ENCODE assay signal across 24 cellular contexts in genomic region chr1:184958554-184959353, GRCh38. TPM values are rescaled to one million over a fixed set of nuclear protein-coding genes. Genes with fewer than 3 reads are reported as not detected.
DNase-seq lines count a peak whose midpoint lies in the region; ATAC-seq, FAIRE-seq and TF ChIP-seq lines count a peak whose summit lies in the region.
"Had no signal": no experiment of that assay in that cellular context is flagged by ENCODE, and none has a peak within 500 bp of the region (broad histone marks: within the 10 kb centered on the region; RNA-seq: fewer than 3 reads in every experiment).

No MANE protein-coding gene starts in this region.

- H3K27ac ChIP-seq in K562 (ENCODE audit: extremely low read depth, low read depth, low read length) (no peak overlapping the region), right atrium auricular region (peak overlapping the region; percentile 66 to 89), gastrocnemius medialis (peak overlapping the region in 3 of 4 donors; percentile 5 to 71 (median 38))
- H3K27ac ChIP-seq: KMS-11, lower lobe of right lung had no signal

- 47% methylated on average over 4 of the region's 4 CpGs for WGBS in K562 (ENCODE audit: insufficient coverage, low coverage, missing lambda C conversion rate)

- H3K4me3 ChIP-seq in K562 = no peak overlapping the region
- H3K4me3 ChIP-seq in right atrium auricular region = no peak overlapping the region
- no peak overlapping the region for H3K4me3 ChIP-seq in gastrocnemius medialis
- H3K4me3 ChIP-seq: lower lobe of right lung had no signal

- H3K36me3 ChIP-seq in K562 (ENCODE audit: control insufficient read depth, insufficient read depth, low read length) (no peaks in the 10 kb centered on the region), right atrium auricular region (peaks cover 7% of the 10 kb centered on the region), gastrocnemius medialis (no peaks in the 10 kb centered on the region)
- H3K36me3 ChIP-seq: lower lobe of right lung had no signal

- no peak overlapping the region for H3K4me2 ChIP-seq in K562 (ENCODE audit: insufficient read depth, low read length)
- H3K4me2 ChIP-seq: KMS-11 had no signal

- no TSS peak for BruUV-seq in K562 (replicated peaks; lab: Mats Ljungman, UMichigan)

- ATAC-seq in K562 (peak; percentile 64), gastrocnemius medialis (peak; percentile 62 to 84), GM19467 (IDR thresholded peaks at IDR 0.05; ENCODE audit: unreplicated experiment) (no peak)
- ATAC-seq: lower lobe of right lung; natural killer cell; stimulated activated effector memory CD8-positive, alpha-beta T cell treated with anti-CD3 and anti-CD28 coated beads, Interleukin-12 subunit alpha, Interleukin-12 subunit beta, amount 100 ng/mL, for 72 hours; WTC11 had no signal

- H4K20me1 ChIP-seq in K562 (replicated peaks; ENCODE audit: control insufficient read depth, insufficient read depth, low read length) = 0 out of 2 replicates have a peak, but pooled peaks cover 5% of the 10 kb centered on the region

- peaks cover 0 to 10% of the 10 kb centered on the region in 2 experiments; a peak in 3 of 5 replicates for H3K4me1 ChIP-seq in K562 (replicated peaks in 1 of 2; ENCODE audit: control insufficient read depth in 2 of 2, insufficient read depth in 2 of 2, low read length in 2 of 2)
- H3K4me1 ChIP-seq in right atrium auricular region = peaks cover 0 to 58% of the 10 kb centered on the region in 2 donors
- H3K4me1 ChIP-seq in gastrocnemius medialis = peaks cover 19 to 22% of the 10 kb centered on the region in 2 donors

- H2AFZ ChIP-seq in K562 (ENCODE audit: low read depth, low read length) = no peak overlapping the region

- CTCF ChIA-PET in K562 (lab: Yijun Ruan, JAX; ENCODE audit: low intra/inter-chr PET ratio) = interaction anchor here (1.3 kb wide), 1 partner anchor 76 kb away, joined by 4 read pairs; no protein-coding TSS in a partner anchor

- no peak for TF ChIP-seq CTCF in K562 (IDR thresholded peaks at IDR 0.05 in 2 of 3, conservative IDR thresholded peaks at IDR 0.05 in 1 of 3; ENCODE audit: insufficient read depth in 2 of 3, low read depth in 1 of 3, low read length in 3 of 3)
- TF ChIP-seq CTCF in right atrium auricular region (IDR thresholded peaks at IDR 0.05) = no peak
- TF ChIP-seq CTCF in gastrocnemius medialis (IDR thresholded peaks at IDR 0.05 in 4 of 5, conservative IDR thresholded peaks at IDR 0.05 in 1 of 5) = no peak

- H3K79me2 ChIP-seq in K562 (ENCODE audit: control insufficient read depth, insufficient read depth, low read length) = peaks cover 2% of the 10 kb centered on the region; the same call in 1 of the 3 replicates

- no peak overlapping the region for H3K9ac ChIP-seq in K562 (ENCODE audit: insufficient read depth in 1 of 2, low read depth in 2 of 2, low read length in 2 of 2)
- H3K9ac ChIP-seq: KMS-11 had no signal

- DNase-seq in HCEC 1CT = peak; percentile 63
- DNase-seq in K562 (ENCODE audit: extremely low read depth in 1 of 4, low spot score in 3 of 4) = no peak
- DNase-seq in right atrium auricular region (ENCODE audit: low spot score) = no peak
- no peak for DNase-seq in gastrocnemius medialis
- DNase-seq in EL = no peak
- no peak for DNase-seq in activated T-cell treated with anti-CD3 and anti-CD28 coated beads for 4 hours
- no peak for DNase-seq in stimulated activated naive CD4-positive, alpha-beta T cell (lab: John Stamatoyannopoulos, UW)
- DNase-seq: activated CD4-positive, alpha-beta memory T cell treated with anti-CD3 and anti-CD28 coated beads, Interleukin-2, amount 10 ng/mL, durations not matched to agents 7 days and 5 days; activated naive CD4-positive, alpha-beta T cell treated with anti-CD3 and anti-CD28 coated beads, Interleukin-2, amount 50 U/mL, for 16 hours; activated T-cell treated with anti-CD3 and anti-CD28 coated beads, Interleukin-2, amount 50 U/mL, for 24 hours; CD8-positive, alpha-beta memory T cell; cortex of kidney; lower lobe of right lung; natural killer cell; NCI-H1092; NCI-H2029 treated with DMSO at 0.1 percent for 48 hours; NCI-H524 treated with DMSO at 0.1 percent for 48 hours; SHP77; T-helper 2 cell had no signal

- no peak for FAIRE-seq in K562 (lab: Jason Lieb, UNC)
- FAIRE-seq: frontal cortex had no signal

- H3K9me3 ChIP-seq in K562 (replicated peaks; ENCODE audit: control insufficient read depth, insufficient read depth, low read depth, low read length) = no peaks in the 10 kb centered on the region
- no peaks in the 10 kb centered on the region for H3K9me3 ChIP-seq in right atrium auricular region
- no peaks in the 10 kb centered on the region for H3K9me3 ChIP-seq in gastrocnemius medialis
- H3K9me3 ChIP-seq: lower lobe of right lung had no signal

- TF ChIP-seq RAD21 in K562 (CRISPR knock-in tag; conservative IDR thresholded peaks at IDR 0.05 in 1 of 2, IDR thresholded peaks at IDR 0.05 in 1 of 2) = no peak

- POLR2A ChIA-PET in K562 (lab: Yijun Ruan, JAX) = interaction anchor here (0.6 to 5.0 kb wide), 7 partner anchors 8 to 1394 kb away, joined by 3 to 63 read pairs (median 4); partner anchors contain the start of gene NIBAN1

- TF ChIP-seq POLR2A in K562 (conservative IDR thresholded peaks at IDR 0.05) = no peak
- no peak for TF ChIP-seq POLR2A in gastrocnemius medialis (IDR thresholded peaks at IDR 0.05)

- intact Hi-C loops in K562 (cut with micrococcal nuclease) (no loop called here), gastrocnemius medialis (cut with DNase I; ENCODE audit: low total_unique reads) (no loop called here)

- no peaks in the 10 kb centered on the region for H3K9me1 ChIP-seq in K562 (ENCODE audit: control insufficient read depth, insufficient read depth, low read length)

- H3K27me3 ChIP-seq in K562 (ENCODE audit: control insufficient read depth in 2 of 2, insufficient read depth in 2 of 2, low read length in 2 of 2) (no peaks in the 10 kb centered on the region), right atrium auricular region (no peaks in the 10 kb centered on the region), gastrocnemius medialis (no peaks in the 10 kb centered on the region)

- no peak for TF ChIP-seq EP300 in K562 (IDR thresholded peaks at IDR 0.05; ENCODE audit: low read length)

- in situ Hi-C loops in K562 (cut with MboI) (no loop called here), gastrocnemius medialis (cut with MboI; ENCODE audit: low sequenced_read_pairs in 4 of 4) (no loop called here)

TF ChIP-seq in K562, 482 proteins besides CTCF, POLR2A, EP300 and RAD21:
- TF ChIP-seq NRF1 (conservative IDR thresholded peaks at IDR 0.05 in 1 of 2, IDR thresholded peaks at IDR 0.05 in 1 of 2) (peak in 1 of 2 experiments; percentile 23; a peak in 1 of 4 replicates), MECOM (CRISPR knock-in tag; IDR thresholded peaks at IDR 0.05) (no peak), POLR2B (IDR thresholded peaks at IDR 0.05; ENCODE audit: low read depth, partially characterized antibody) (peak; percentile 15), ZKSCAN1 (IDR thresholded peaks at IDR 0.05; ENCODE audit: low read depth, low read length) (peak; percentile 69; the same call in 1 of the 2 replicates), POLR2H (tag; IDR thresholded peaks at IDR 0.05; ENCODE audit: low read depth) (0 out of 2 replicates have a peak, but pooled peaks have one; percentile 39), SMARCB1 (IDR thresholded peaks at IDR 0.05; ENCODE audit: insufficient read length, low read depth) (no peak)

RNA-seq across cellular contexts. Expression of gene NIBAN1, which starts 15.6 kb away (rescaled TPM):
- 5.4 and 20.3 TPM in 2 replicates for total RNA-seq in K562 (2011; cell fraction: chromatin; rRNA removed; ENCODE audit: low replicate concordance)
- total RNA-seq in K562 (2011; cell fraction: nucleolus; rRNA removed) = 3.2 and 5.7 TPM in 2 replicates
- total RNA-seq in K562 (2011; cell fraction: nucleoplasm; rRNA removed) = 10.4 and 16.7 TPM in 2 replicates
- total RNA-seq in K562 (2014; rRNA removed) = 16.2 and 17.8 TPM in 2 replicates
- 19.8 and 25.5 TPM in 2 replicates for total RNA-seq in K562 (2014; rRNA removed; fragmentation: Illumina TruSeq; extraction: Trizol)
- 15.3 and 15.9 TPM in 2 replicates for total RNA-seq in K562 (2015; rRNA removed; fragmentation: Illumina TruSeq; extraction: Trizol)
- total RNA-seq in K562 (2021) = 20.4 and 26.6 TPM in 2 replicates
- 1.5 and 2.6 TPM in 2 replicates for polyA plus RNA-seq in K562 (2011; rRNA removed)
- 0.73 and 1.7 TPM in 2 replicates for polyA plus RNA-seq in K562 (2011; cell fraction: cytosol; rRNA removed)
- polyA plus RNA-seq in K562 (2011; cell fraction: nucleus; rRNA removed) = 2.3 and 4.7 TPM in 2 replicates
- 12.0 and 48.0 TPM in 2 replicates for polyA plus RNA-seq in K562 (2012)
- polyA plus RNA-seq in K562 (2014; fragmentation: Illumina TruSeq; extraction: Trizol) = 19.3 and 20.3 TPM in 2 replicates
- polyA plus RNA-seq in K562 (2014; fragmentation: Nextera tagmentation; extraction: Ambion mirVana) = 1 to 10 TPM; 3.5 TPM
- polyA plus RNA-seq in K562 (2014; rRNA removed) = 12.4 and 16.2 TPM in 2 replicates
- 2.2 and 5.9 TPM in 2 replicates for polyA minus RNA-seq in K562 (2011; rRNA and poly(A)+ RNA removed)
- 1.3 and 2.1 TPM in 2 replicates for polyA minus RNA-seq in K562 (2011; cell fraction: cytosol; rRNA and poly(A)+ RNA removed)
- 2.3 and 8.1 TPM in 2 replicates for polyA minus RNA-seq in K562 (2011; cell fraction: nucleus; rRNA and poly(A)+ RNA removed)
- total RNA-seq in right atrium auricular region = 100 to 1,000 TPM; 198 to 371 TPM
- total RNA-seq in gastrocnemius medialis = 100 to 1,000 TPM in 1 of 4 donors, 10 to 100 TPM in 3; 11.7 to 125 (median 19.7) TPM
